ENCODE assay signal across 8 cellular contexts in the genomic region with DNA sequence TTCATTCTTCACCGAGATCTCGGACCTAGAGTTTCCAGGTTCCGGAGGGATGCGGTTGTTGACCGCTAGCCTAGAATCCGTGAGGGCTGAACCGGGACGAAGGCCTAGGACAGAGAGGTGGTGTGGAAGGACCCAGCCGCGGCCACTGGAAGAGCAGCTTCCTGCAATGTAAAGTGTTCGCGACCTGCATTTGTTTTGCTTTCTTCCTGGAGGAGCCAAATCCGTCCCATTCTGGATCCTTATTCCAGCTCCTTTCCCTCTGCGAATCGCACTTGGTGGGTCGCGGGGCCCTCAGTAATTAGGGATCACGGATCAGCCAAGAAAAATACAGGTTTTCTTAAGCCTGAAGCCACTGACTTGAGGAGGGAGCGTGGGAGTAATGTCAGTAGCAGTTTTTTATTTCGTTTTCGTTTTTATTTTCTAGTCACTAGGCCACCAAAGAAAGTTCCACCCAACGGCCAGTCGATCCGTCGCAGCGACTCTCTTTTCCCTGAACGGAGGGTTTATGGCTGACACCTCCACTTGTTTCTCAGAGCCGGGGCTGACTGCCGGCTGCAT. TPM values are rescaled to one million over a fixed set of nuclear protein-coding genes. Genes with fewer than 3 reads are reported as not detected.
A peak's percentile ranks its signal among the peaks of the same experiment; 100 is the strongest.
DNase-seq lines count a peak whose midpoint lies in the region; ATAC-seq lines count a peak whose summit lies in the region.

No MANE protein-coding gene starts in this region.

- H3K4me1 ChIP-seq in BLaER1 treated with 17β-estradiol and CSF1 and Interleukin-3, amounts not matched to agents 10 nM and 100 nM = peaks cover 30 to 62% (median 37%) of the 10 kb centered on the region in 10 experiments

- H3K4me2 ChIP-seq in BLaER1 treated with 17β-estradiol and CSF1 and Interleukin-3, amounts not matched to agents 10 nM and 100 nM = peak overlapping the region; percentile 86 to 99 (median 96)

- peaks cover 37% of the 10 kb centered on the region for H3K4me1 Mint-ChIP-seq in activated naive CD8-positive, alpha-beta T cell treated with anti-CD3 and anti-CD28 coated beads, Interleukin-2, amount 10 ng/mL, durations not matched to agents 7 days and 5 days

- peaks cover 16% of the 10 kb centered on the region for H3K36me3 Mint-ChIP-seq in activated naive CD8-positive, alpha-beta T cell treated with anti-CD3 and anti-CD28 coated beads, Interleukin-2, amount 10 ng/mL, durations not matched to agents 7 days and 5 days

- no peaks in the 10 kb centered on the region for H3K9me3 Mint-ChIP-seq in activated naive CD8-positive, alpha-beta T cell treated with anti-CD3 and anti-CD28 coated beads, Interleukin-2, amount 10 ng/mL, durations not matched to agents 7 days and 5 days

- peak; percentile 54 for DNase-seq in activated naive CD8-positive, alpha-beta T cell treated with anti-CD3 and anti-CD28 coated beads, Interleukin-2, amount 10 ng/mL, durations not matched to agents 7 days and 5 days
- DNase-seq in lung microvascular endothelial cell (ENCODE audit: low read depth in 2 of 2) (peak; percentile 43 to 62), cerebellum (ENCODE audit: low spot score) (no peak), GDM1 (lab: John Stamatoyannopoulos, UW) (no peak), retina (no peak)

- no peaks in the 10 kb centered on the region for H3K27me3 Mint-ChIP-seq in activated naive CD8-positive, alpha-beta T cell treated with anti-CD3 and anti-CD28 coated beads, Interleukin-2, amount 10 ng/mL, durations not matched to agents 7 days and 5 days

- peak overlapping the region; percentile 98 for H3K27ac Mint-ChIP-seq in activated naive CD8-positive, alpha-beta T cell treated with anti-CD3 and anti-CD28 coated beads, Interleukin-2, amount 10 ng/mL, durations not matched to agents 7 days and 5 days

- peak overlapping the region; percentile 98 for H3K4me3 Mint-ChIP-seq in activated naive CD8-positive, alpha-beta T cell treated with anti-CD3 and anti-CD28 coated beads, Interleukin-2, amount 10 ng/mL, durations not matched to agents 7 days and 5 days

- H3K36me3 ChIP-seq in BLaER1 treated with 17β-estradiol and CSF1 and Interleukin-3, amounts not matched to agents 10 nM and 100 nM = peaks cover 0 to 29% (median 12%) of the 10 kb centered on the region in 11 experiments; a peak in 11 of 22 replicates

- H3K27ac ChIP-seq in BLaER1 treated with 17β-estradiol and CSF1 and Interleukin-3, amounts not matched to agents 10 nM and 100 nM = peak overlapping the region; percentile 99 to 100 (median 100)

- POLR2A ChIA-PET in activated naive CD8-positive, alpha-beta T cell treated with anti-CD3 and anti-CD28 coated beads, Interleukin-2, amount 10 ng/mL, durations not matched to agents 7 days and 5 days (lab: Charles Lee) = interaction anchor here (1.2 to 12.5 kb wide), 14 partner anchors 9 to 493 kb away, joined by 3 to 503 read pairs (median 13); a partner anchor contains a TSS

- H4K20me1 ChIP-seq in BLaER1 treated with 17β-estradiol and CSF1 and Interleukin-3, amounts not matched to agents 10 nM and 100 nM = no peaks in the 10 kb centered on the region

- H3K9ac ChIP-seq in BLaER1 treated with 17β-estradiol and CSF1 and Interleukin-3, amounts not matched to agents 10 nM and 100 nM = peak overlapping the region; percentile 97 to 100 (median 99)

- peak overlapping the region; percentile 75 to 93 (median 84) for H3K4me3 ChIP-seq in BLaER1 treated with 17β-estradiol and CSF1 and Interleukin-3, amounts not matched to agents 10 nM and 100 nM

- ATAC-seq in GM19328 (IDR thresholded peaks at IDR 0.05; ENCODE audit: unreplicated experiment) (peak; percentile 16), HG03196 (IDR thresholded peaks at IDR 0.05; ENCODE audit: unreplicated experiment) (peak; percentile 21)
- no peak for ATAC-seq in activated naive CD8-positive, alpha-beta T cell treated with anti-CD3 and anti-CD28 coated beads, Interleukin-2, amount 10 ng/mL, durations not matched to agents 7 days and 5 days (ENCODE audit: low read depth)

- peaks cover 0 to 41% (median 30%) of the 10 kb centered on the region in 11 experiments; a peak in 19 of 22 replicates for H3K9me3 ChIP-seq in BLaER1 treated with 17β-estradiol and CSF1 and Interleukin-3, amounts not matched to agents 10 nM and 100 nM (replicated peaks in 1 of 11)

- no peaks in the 10 kb centered on the region for H3K27me3 ChIP-seq in BLaER1 treated with 17β-estradiol and CSF1 and Interleukin-3, amounts not matched to agents 10 nM and 100 nM

RNA-seq across cellular contexts. Expression of a gene that starts 48.6 kb away (rescaled TPM):
- total RNA-seq in activated naive CD8-positive, alpha-beta T cell treated with anti-CD3 and anti-CD28 coated beads, Interleukin-2, amount 10 ng/mL, durations not matched to agents 7 days and 5 days = 10 to 100 TPM; 39.2 to 41.1 TPM
- total RNA-seq in lung microvascular endothelial cell (6.5 and 7.2 TPM in 2 replicates), cerebellum (2.9 TPM)

Comparison
In these comparisons a context has a peak if more than half of its experiments do, and no peak if none do; other contexts are left out.
1. DNase-seq: peak in activated naive CD8-positive, alpha-beta T cell treated with anti-CD3 and anti-CD28 coated beads, Interleukin-2, amount 10 ng/mL, durations not matched to agents 7 days and 5 days (single experiment) and lung microvascular endothelial cell (2 of 2); none in cerebellum (single experiment), GDM1 (single experiment) and retina (single experiment).